In the genomic region with DNA sequence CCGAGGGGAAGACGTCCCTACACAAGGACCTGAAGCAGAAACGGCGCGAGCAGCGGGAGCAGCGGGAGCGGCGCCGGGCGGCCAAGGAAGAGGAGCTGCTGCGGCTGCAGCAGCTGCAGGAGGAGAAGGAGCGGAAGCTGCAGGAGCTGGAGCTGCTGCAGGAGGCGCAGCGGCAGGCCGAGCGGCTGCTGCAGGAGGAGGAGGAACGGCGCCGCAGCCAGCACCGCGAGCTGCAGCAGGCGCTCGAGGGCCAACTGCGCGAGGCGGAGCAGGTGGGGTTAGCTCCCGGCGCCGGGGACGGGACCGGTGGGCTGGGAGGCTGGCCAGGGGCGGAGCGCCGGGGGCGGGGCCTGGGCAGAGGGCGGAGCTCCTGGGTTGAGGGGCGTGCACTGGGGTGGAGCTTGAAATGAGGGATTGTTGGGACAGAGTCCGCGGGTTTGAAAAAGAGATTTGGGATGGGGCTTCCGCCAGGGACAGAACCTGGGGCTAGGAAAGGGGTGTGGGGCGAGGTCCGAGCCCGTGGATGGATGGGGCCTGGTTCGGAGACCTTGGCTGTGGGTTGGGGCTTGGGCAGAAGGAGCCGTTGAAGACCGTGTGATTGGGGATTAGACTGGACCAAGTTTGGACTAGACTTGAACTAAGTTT, we compare ENCODE assay signal across 8 cellular contexts. TPM values are rescaled to one million over a fixed set of nuclear protein-coding genes. Genes with fewer than 3 reads are reported as not detected.
DNase-seq lines count a peak whose midpoint lies in the region; ATAC-seq, FAIRE-seq and TF ChIP-seq lines count a peak whose summit lies in the region.

No MANE protein-coding gene starts in this region.

- H3K79me2 ChIP-seq in osteoblast (ENCODE audit: insufficient read depth, low read length), result no peaks in the 10 kb centered on the region

- peaks cover 25% of the 10 kb centered on the region for H3K27me3 Mint-ChIP-seq in WTC11 (ENCODE audit: low read depth)

- CTCF ChIA-PET in WTC11 (lab: Charles Lee), result interaction anchor here (0.5 to 3.5 kb wide), 22 partner anchors 10 to 234 kb away, joined by 3 to 23 read pairs (median 6); partner anchors contain the start of genes FANCE, PPARD and RPL10A

- TF ChIP-seq CTCF in WTC11 (IDR thresholded peaks at IDR 0.05), result no peak
- TF ChIP-seq CTCF in osteoblast (IDR thresholded peaks at IDR 0.05; ENCODE audit: extremely low read depth, low read depth, low read length), result no peak

- ATAC-seq in WTC11, result peak; percentile 99
- ATAC-seq in Right ventricle myocardium inferior, result peak; percentile 99

- no peaks in the 10 kb centered on the region for H3K36me3 ChIP-seq in osteoblast (ENCODE audit: insufficient read depth, low read length)

- H3K4me1 Mint-ChIP-seq in WTC11, result peaks cover 21% of the 10 kb centered on the region

- intact Hi-C loops in Right ventricle myocardium inferior (cut with DNase I), result no loop called here

- H3K27ac Mint-ChIP-seq in WTC11, result peak overlapping the region; percentile 27; the same call in 1 of the 2 replicates

- FAIRE-seq in GM19239 (lab: Jason Lieb, UNC), result no peak

- H4K20me1 ChIP-seq in osteoblast (ENCODE audit: insufficient read depth, low read length), result no peaks in the 10 kb centered on the region

- H3K4me3 ChIP-seq in osteoblast (ENCODE audit: insufficient read depth, low read length), result peak overlapping the region; percentile 69

- H3K4me3 Mint-ChIP-seq in WTC11, result peak overlapping the region; percentile 86

- no peak overlapping the region for H3K27ac ChIP-seq in osteoblast (ENCODE audit: low read depth, low read length)

- peak overlapping the region; percentile 87 for H2AFZ ChIP-seq in osteoblast (ENCODE audit: low read length)

- H3K27me3 ChIP-seq in osteoblast (ENCODE audit: insufficient read depth, low read length), result no peaks in the 10 kb centered on the region

- POLR2A ChIA-PET in WTC11 (lab: Charles Lee), result interaction anchor here (0.7 to 1.6 kb wide), 7 partner anchors 10 to 178 kb away, joined by 3 to 7 read pairs (median 5); partner anchors contain the start of genes FANCE and TEAD3

- H3K9me3 Mint-ChIP-seq in WTC11, result no peaks in the 10 kb centered on the region

- DNase-seq in COLO829 (ENCODE audit: low spot score) (peak; percentile 92), NCI-H1092 (lab: John Stamatoyannopoulos, UW) (peak; percentile 68), WTC11 (ENCODE audit: low spot score) (peak; percentile 96), Right ventricle myocardium inferior (ENCODE audit: missing footprints) (peak; percentile 81), osteoblast (ENCODE audit: insufficient read length, low spot score, missing footprints) (peak; percentile 98), GM19239 (ENCODE audit: insufficient read length, low spot score) (no peak)
- DNase-seq in stimulated activated CD4-positive, alpha-beta T cell treated with anti-CD3 and anti-CD28 coated beads, Interleukin-4, amount 100 ng/mL, for 4 hours, result no peak
- no peak for DNase-seq in stimulated activated CD8-positive, alpha-beta memory T cell treated with anti-CD3 and anti-CD28 coated beads, Interleukin-4, amount 100 ng/mL, for 48 hours

- H3K4me1 ChIP-seq in osteoblast (ENCODE audit: insufficient read depth, low read length), result peaks cover 9% of the 10 kb centered on the region

- H3K9me3 ChIP-seq in osteoblast (ENCODE audit: low read depth, low read length), result no peaks in the 10 kb centered on the region

- H3K4me2 ChIP-seq in osteoblast (ENCODE audit: insufficient read depth, low read length), result peak overlapping the region; percentile 91

- H3K36me3 Mint-ChIP-seq in WTC11, result peaks cover 3% of the 10 kb centered on the region; the same call in 1 of the 2 replicates

TF ChIP-seq in WTC11, 78 proteins besides CTCF, POLR2A, EP300 and RAD21 (continues in another document):
- TF ChIP-seq, protein P1, sequence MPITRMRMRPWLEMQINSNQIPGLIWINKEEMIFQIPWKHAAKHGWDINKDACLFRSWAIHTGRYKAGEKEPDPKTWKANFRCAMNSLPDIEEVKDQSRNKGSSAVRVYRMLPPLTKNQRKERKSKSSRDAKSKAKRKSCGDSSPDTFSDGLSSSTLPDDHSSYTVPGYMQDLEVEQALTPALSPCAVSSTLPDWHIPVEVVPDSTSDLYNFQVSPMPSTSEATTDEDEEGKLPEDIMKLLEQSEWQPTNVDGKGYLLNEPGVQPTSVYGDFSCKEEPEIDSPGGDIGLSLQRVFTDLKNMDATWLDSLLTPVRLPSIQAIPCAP (CRISPR knock-in tag; IDR thresholded peaks at IDR 0.05), result no peak
- TF ChIP-seq CBFB (CRISPR knock-in tag; IDR thresholded peaks at IDR 0.05; ENCODE audit: low read depth), result no peak
- TF ChIP-seq CREM (CRISPR knock-in tag; IDR thresholded peaks at IDR 0.05), result no peak
- TF ChIP-seq, protein P2, sequence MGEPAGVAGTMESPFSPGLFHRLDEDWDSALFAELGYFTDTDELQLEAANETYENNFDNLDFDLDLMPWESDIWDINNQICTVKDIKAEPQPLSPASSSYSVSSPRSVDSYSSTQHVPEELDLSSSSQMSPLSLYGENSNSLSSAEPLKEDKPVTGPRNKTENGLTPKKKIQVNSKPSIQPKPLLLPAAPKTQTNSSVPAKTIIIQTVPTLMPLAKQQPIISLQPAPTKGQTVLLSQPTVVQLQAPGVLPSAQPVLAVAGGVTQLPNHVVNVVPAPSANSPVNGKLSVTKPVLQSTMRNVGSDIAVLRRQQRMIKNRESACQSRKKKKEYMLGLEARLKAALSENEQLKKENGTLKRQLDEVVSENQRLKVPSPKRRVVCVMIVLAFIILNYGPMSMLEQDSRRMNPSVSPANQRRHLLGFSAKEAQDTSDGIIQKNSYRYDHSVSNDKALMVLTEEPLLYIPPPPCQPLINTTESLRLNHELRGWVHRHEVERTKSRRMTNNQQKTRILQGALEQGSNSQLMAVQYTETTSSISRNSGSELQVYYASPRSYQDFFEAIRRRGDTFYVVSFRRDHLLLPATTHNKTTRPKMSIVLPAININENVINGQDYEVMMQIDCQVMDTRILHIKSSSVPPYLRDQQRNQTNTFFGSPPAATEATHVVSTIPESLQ (CRISPR knock-in tag; IDR thresholded peaks at IDR 0.05), result no peak
- TF ChIP-seq MYBL2 (CRISPR knock-in tag; IDR thresholded peaks at IDR 0.05), result no peak; the same call in 1 of the 2 replicates
- no peak for TF ChIP-seq ESRRA (CRISPR knock-in tag; IDR thresholded peaks at IDR 0.05; ENCODE audit: borderline replicate concordance)
- TF ChIP-seq TP53 (CRISPR knock-in tag; IDR thresholded peaks at IDR 0.05), result peak; percentile 69; the same call in 1 of the 2 replicates
- TF ChIP-seq ZNF232 (CRISPR knock-in tag; IDR thresholded peaks at IDR 0.05), result 0 out of 2 replicates have a peak, but pooled peaks have one; percentile 73
- TF ChIP-seq ZNF219 (CRISPR knock-in tag; IDR thresholded peaks at IDR 0.05; ENCODE audit: borderline replicate concordance), result no peak
- no peak for TF ChIP-seq STAT6 (CRISPR knock-in tag; conservative IDR thresholded peaks at IDR 0.05; ENCODE audit: low read depth)
- no peak for TF ChIP-seq NFYB (CRISPR knock-in tag; conservative IDR thresholded peaks at IDR 0.05; ENCODE audit: low read depth)
- TF ChIP-seq ZNF317 (CRISPR knock-in tag; IDR thresholded peaks at IDR 0.05; ENCODE audit: borderline replicate concordance, low read depth), result no peak

RNA-seq across cellular contexts. Expression of gene DEF6, which starts 20.7 kb away (rescaled TPM):
- total RNA-seq in WTC11 (2021), result 11.3 to 12.8 TPM (median 11.4 TPM) in 3 replicates
- 2.8 TPM for total RNA-seq in Right ventricle myocardium inferior
- total RNA-seq in osteoblast, result 0.29 and 0.72 TPM in 2 replicates

RNA-seq across cellular contexts. Expression of gene PPARD, which starts 24.0 kb away (rescaled TPM):
- total RNA-seq in WTC11 (2021) (14.7 to 17.1 TPM (median 16.8 TPM) in 3 replicates), Right ventricle myocardium inferior (14.7 TPM), osteoblast (12.3 and 13.3 TPM in 2 replicates)

RNA-seq across cellular contexts. Expression of gene ZNF76, which starts 58.8 kb away (rescaled TPM):
- total RNA-seq in WTC11 (2021) (21.4 to 25.8 TPM (median 23.7 TPM) in 3 replicates), Right ventricle myocardium inferior (36.0 TPM), osteoblast (19.9 and 22.7 TPM in 2 replicates)

Comparison
In these comparisons a context has a peak if more than half of its experiments do, and no peak if none do; other contexts are left out.
1. DNase-seq: peak in COLO829 (single experiment), NCI-H1092 (single experiment), WTC11 (single experiment), Right ventricle myocardium inferior (single experiment) and osteoblast (single experiment); none in stimulated activated CD4-positive, alpha-beta T cell treated with anti-CD3 and anti-CD28 coated beads, Interleukin-4, amount 100 ng/mL, for 4 hours (0 of 2), GM19239 (single experiment) and stimulated activated CD8-positive, alpha-beta memory T cell treated with anti-CD3 and anti-CD28 coated beads, Interleukin-4, amount 100 ng/mL, for 48 hours (single experiment).